In genomic region chr3:5026046-5026362, GRCh38 we compare ENCODE assay signal across 2 cellular contexts.
TF ChIP-seq lines count a peak whose summit lies in the region.

No MANE protein-coding gene starts in this region.

TF ChIP-seq in H1, 55 proteins besides CTCF, POLR2A, EP300 and RAD21:
- TF ChIP-seq RFX5 (IDR thresholded peaks at IDR 0.05; ENCODE audit: borderline replicate concordance, low read depth, low read length) (no peak), TAF7 (optimal IDR thresholded peaks at IDR 0.05; ENCODE audit: borderline replicate concordance, low read depth, low read length) (no peak), RXRA (IDR thresholded peaks at IDR 0.05; ENCODE audit: insufficient read depth, low read depth, low read length) (no peak), KDM4A (IDR thresholded peaks at IDR 0.05; ENCODE audit: low read depth, low read length, severe bottlenecking) (no peak), PHF8 (conservative IDR thresholded peaks at IDR 0.05; ENCODE audit: low read depth, low read length) (no peak), CHD2 (IDR thresholded peaks at IDR 0.05; ENCODE audit: low read length) (no peak), ATF2 (IDR thresholded peaks at IDR 0.05; ENCODE audit: low read length) (no peak), CBX5 (IDR thresholded peaks at IDR 0.05; ENCODE audit: low read depth, low read length) (no peak), EZH2 (IDR thresholded peaks at IDR 0.05; ENCODE audit: low read depth, low read length, severe bottlenecking) (no peak), MAX (IDR thresholded peaks at IDR 0.05) (no peak), SP4 (IDR thresholded peaks at IDR 0.05; ENCODE audit: low read length) (no peak), BCL11A (IDR thresholded peaks at IDR 0.05; ENCODE audit: low read depth in 2 of 2, low read length in 2 of 2) (no peak)

TF ChIP-seq in neural cell, 6 proteins besides CTCF, POLR2A, EP300 and RAD21:
- TF ChIP-seq EZH2 (IDR thresholded peaks at IDR 0.05; ENCODE audit: borderline replicate concordance, insufficient read depth, low read length, poor library complexity, severe bottlenecking) (no peak), SMC3 (conservative IDR thresholded peaks at IDR 0.05; ENCODE audit: poor library complexity) (no peak), POLR2AphosphoS5 (IDR thresholded peaks at IDR 0.05) (no peak)
